16 cellular contexts compared by ENCODE assay signal in the genomic region with DNA sequence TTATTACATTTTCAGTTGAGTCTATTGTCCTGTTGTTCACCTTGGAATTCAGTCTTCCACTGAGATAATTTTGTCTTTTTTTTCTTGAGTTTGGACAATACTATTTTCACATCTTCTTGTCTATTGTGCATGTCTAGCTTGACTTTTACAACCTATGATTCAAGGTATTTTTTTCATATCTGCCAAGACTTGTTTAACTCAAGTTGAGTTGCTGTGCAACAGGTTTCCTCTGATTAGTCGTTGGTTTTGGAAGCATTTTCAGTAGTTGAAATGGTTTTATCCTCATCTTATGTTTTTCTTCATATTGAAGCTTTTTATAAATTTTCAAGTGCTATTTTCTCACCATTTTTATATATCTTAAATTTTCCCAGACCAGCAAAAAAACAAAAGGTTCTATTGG.
A peak's percentile ranks its signal among the peaks of the same experiment; 100 is the strongest.
DNase-seq lines count a peak whose midpoint lies in the region; ATAC-seq, FAIRE-seq and TF ChIP-seq lines count a peak whose summit lies in the region.
"Had no signal": no experiment of that assay in that cellular context is flagged by ENCODE, and none has a peak within 500 bp of the region (broad histone marks: within the 10 kb centered on the region; RNA-seq: fewer than 3 reads in every experiment).

No MANE protein-coding gene starts in this region.

- DNase-seq in H54 (ENCODE audit: insufficient read length, low spot score) (no peak), OCI-LY7 (ENCODE audit: low spot score) (no peak), epithelial cell of esophagus (ENCODE audit: low read depth) (peak; percentile 62)
- DNase-seq in activated naive CD4-positive, alpha-beta T cell (lab: John Stamatoyannopoulos, UW) = no peak
- DNase-seq: C1 segment of cervical spinal cord; Calu3; CD4-positive, alpha-beta memory T cell; COR-L47; DMS53; DMS79 treated with DMSO at 0.1 percent for 48 hours; H9; HFFc6 had no signal

- intact Hi-C loops in OCI-LY7 (cut with micrococcal nuclease; ENCODE audit: unreplicated experiment) = no loop called here

- no peak for ATAC-seq in HG03520 (IDR thresholded peaks at IDR 0.05; ENCODE audit: unreplicated experiment)
- no peak for ATAC-seq in GM18519 (IDR thresholded peaks at IDR 0.05; ENCODE audit: low FRiP score, unreplicated experiment)
- ATAC-seq: HCT116 had no signal

- FAIRE-seq in H54 (lab: Jason Lieb, UNC) = peak; percentile 57
- FAIRE-seq: H1 had no signal

- H3K36me3 ChIP-seq in OCI-LY7 (ENCODE audit: insufficient read depth, low read length) = peaks cover 53% of the 10 kb centered on the region

- H3K4me1 ChIP-seq in OCI-LY7 (ENCODE audit: insufficient read depth, low read length, poor library complexity, severe bottlenecking) = no peaks in the 10 kb centered on the region

- no peaks in the 10 kb centered on the region for H3K79me2 ChIP-seq in OCI-LY7 (ENCODE audit: insufficient read depth, low read depth, low read length)

- no peaks in the 10 kb centered on the region; the same call in 1 of the 2 replicates for H3K9me3 ChIP-seq in OCI-LY7 (ENCODE audit: low read length)

- H4K20me1 ChIP-seq in OCI-LY7 (ENCODE audit: insufficient read depth, low read length) = no peaks in the 10 kb centered on the region

- no peak for TF ChIP-seq CTCF in OCI-LY7 (conservative IDR thresholded peaks at IDR 0.05; ENCODE audit: low read length)
- no peak for TF ChIP-seq CTCF in epithelial cell of esophagus (IDR thresholded peaks at IDR 0.05; ENCODE audit: insufficient read depth, low read depth, low read length, missing control alignments)

- CTCF ChIA-PET in OCI-LY7 (lab: Charles Lee; ENCODE audit: unreplicated experiment) = no interaction called here

- H3K9me2 ChIP-seq in OCI-LY7 (ENCODE audit: insufficient read depth, low read length) = no peaks in the 10 kb centered on the region

- no peak for TF ChIP-seq POLR2A in H54 (IDR thresholded peaks at IDR 0.05; ENCODE audit: low read depth, low read length)

- no peak overlapping the region for H3K27ac ChIP-seq in OCI-LY7 (ENCODE audit: low read depth, low read length, poor library complexity, severe bottlenecking)

- POLR2A ChIA-PET in OCI-LY7 (lab: Charles Lee) = no interaction called here

- no peak overlapping the region for H3K4me2 ChIP-seq in OCI-LY7 (ENCODE audit: low read length)

- H3K4me3 ChIP-seq in OCI-LY7 (ENCODE audit: low read depth, low read length, poor library complexity, severe bottlenecking) = no peak overlapping the region
- H3K4me3 ChIP-seq in epithelial cell of esophagus (ENCODE audit: low read length) = no peak overlapping the region

- BruUV-seq in OCI-LY7 (replicated peaks; lab: Mats Ljungman, UMichigan) = TSS peak; percentile 16

- no peak overlapping the region for H2AFZ ChIP-seq in OCI-LY7 (ENCODE audit: low read length)
